24 cellular contexts compared by ENCODE assay signal in the genomic region with DNA sequence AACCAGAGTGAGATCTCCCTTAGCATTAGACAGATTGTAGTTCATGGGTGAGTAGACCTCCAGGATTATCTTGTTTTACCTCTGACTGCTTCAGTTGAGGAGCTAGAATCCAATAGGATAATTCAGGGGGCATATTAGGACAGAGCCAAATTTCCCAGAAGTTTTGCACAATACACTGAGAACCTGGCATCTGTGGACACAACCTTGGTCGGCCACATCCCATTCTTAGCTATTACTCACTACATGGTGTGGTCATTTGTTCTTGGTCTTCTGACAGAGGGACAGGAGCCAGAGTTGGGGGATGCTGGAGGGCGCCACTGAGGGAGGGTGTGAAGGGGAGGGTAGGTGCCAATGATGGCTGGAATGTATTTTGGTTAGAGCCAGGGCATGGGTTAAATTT.
"Had no signal": no experiment of that assay in that cellular context is flagged by ENCODE, and none has a peak within 500 bp of the region (broad histone marks: within the 10 kb centered on the region; RNA-seq: fewer than 3 reads in every experiment).

No MANE protein-coding gene starts in this region.

- ATAC-seq: activated CD8-positive, alpha-beta T cell treated with anti-CD3 and anti-CD28 coated beads for 36 hours; activated T-helper 17 cell treated with anti-CD3 and anti-CD28 coated beads, Interleukin-2, amount 50 U/mL, for 72 hours; effector memory CD8-positive, alpha-beta T cell; gastrocnemius medialis; left lung; upper lobe of right lung had no signal

- H3K9me3 ChIP-seq: esophagus squamous epithelium, gastrocnemius medialis, left lung, upper lobe of right lung had no signal

- H3K9me3 Mint-ChIP-seq: activated CD4-positive, alpha-beta T cell treated with anti-CD3 and anti-CD28 coated beads, Interleukin-2, amount 10 ng/mL, durations not matched to agents 24 days and 14 days; activated CD8-positive, alpha-beta T cell treated with anti-CD3 and anti-CD28 coated beads for 36 hours; activated T-helper 17 cell treated with anti-CD3 and anti-CD28 coated beads, Interleukin-2, amount 50 U/mL, for 72 hours had no signal

- FAIRE-seq: kidney had no signal

- H3K4me1 ChIP-seq: esophagus squamous epithelium, gastrocnemius medialis, left lung, stomach, upper lobe of right lung had no signal

- H3K27ac ChIP-seq: esophagus squamous epithelium, gastrocnemius medialis, left lung, skin epidermis, stomach, upper lobe of right lung had no signal

- DNase-seq: activated CD4-positive, alpha-beta T cell treated with anti-CD3 and anti-CD28 coated beads, Interleukin-2, amount 10 ng/mL, durations not matched to agents 24 days and 14 days; activated CD8-positive, alpha-beta T cell treated with anti-CD3 and anti-CD28 coated beads for 36 hours; activated naive CD4-positive, alpha-beta T cell treated with Interleukin-2 at 50 U/mL for 16 hours; activated naive CD8-positive, alpha-beta T cell treated with anti-CD3 and anti-CD28 coated beads, Interleukin-2, amount 10 ng/mL, durations not matched to agents 7 days and 5 days; activated T-cell treated with anti-CD3 and anti-CD28 coated beads, Interleukin-2, amount 50 U/mL, for 1 hour; anterior cingulate cortex; cerebellar nuclear complex; dermis blood vessel endothelial cell; effector memory CD8-positive, alpha-beta T cell; esophagus squamous epithelium; gastrocnemius medialis; head of caudate nucleus; kidney; left lung; mammary epithelial cell; occipital lobe; stimulated activated CD4-positive, alpha-beta T cell treated with anti-CD3 and anti-CD28 coated beads, Interleukin-15, amount 100 ng/mL, for 24 hours; stimulated activated CD4-positive, alpha-beta T cell treated with anti-CD3 and anti-CD28 coated beads, Interleukin-4, amount 100 ng/mL, for 1 hour; stomach; T-helper 1 cell; T-helper 9 cell; upper lobe of right lung had no signal

- H3K4me3 ChIP-seq: esophagus squamous epithelium, gastrocnemius medialis, left lung, skin epidermis, stomach, upper lobe of right lung had no signal

- H3K4me3 Mint-ChIP-seq: activated CD4-positive, alpha-beta T cell treated with anti-CD3 and anti-CD28 coated beads, Interleukin-2, amount 10 ng/mL, durations not matched to agents 24 days and 14 days; activated CD8-positive, alpha-beta T cell treated with anti-CD3 and anti-CD28 coated beads for 36 hours; activated naive CD8-positive, alpha-beta T cell treated with anti-CD3 and anti-CD28 coated beads, Interleukin-2, amount 10 ng/mL, durations not matched to agents 7 days and 5 days; activated T-helper 17 cell treated with anti-CD3 and anti-CD28 coated beads, Interleukin-2, amount 50 U/mL, for 72 hours; effector memory CD8-positive, alpha-beta T cell had no signal

- H3K27me3 ChIP-seq: esophagus squamous epithelium, gastrocnemius medialis, left lung, stomach, upper lobe of right lung had no signal

- H3K27me3 Mint-ChIP-seq: activated CD4-positive, alpha-beta T cell treated with anti-CD3 and anti-CD28 coated beads, Interleukin-2, amount 10 ng/mL, durations not matched to agents 24 days and 14 days; activated CD8-positive, alpha-beta T cell treated with anti-CD3 and anti-CD28 coated beads for 36 hours; activated T-helper 17 cell treated with anti-CD3 and anti-CD28 coated beads, Interleukin-2, amount 50 U/mL, for 72 hours; effector memory CD8-positive, alpha-beta T cell had no signal

- H3K36me3 Mint-ChIP-seq: activated naive CD8-positive, alpha-beta T cell treated with anti-CD3 and anti-CD28 coated beads, Interleukin-2, amount 10 ng/mL, durations not matched to agents 7 days and 5 days had no signal

- H3K36me3 ChIP-seq: gastrocnemius medialis, left lung, stomach, upper lobe of right lung had no signal

- H3K27ac Mint-ChIP-seq: activated CD4-positive, alpha-beta T cell treated with anti-CD3 and anti-CD28 coated beads, Interleukin-2, amount 10 ng/mL, durations not matched to agents 24 days and 14 days; activated CD8-positive, alpha-beta T cell treated with anti-CD3 and anti-CD28 coated beads for 36 hours; activated naive CD8-positive, alpha-beta T cell treated with anti-CD3 and anti-CD28 coated beads, Interleukin-2, amount 10 ng/mL, durations not matched to agents 7 days and 5 days; activated T-helper 17 cell treated with anti-CD3 and anti-CD28 coated beads, Interleukin-2, amount 50 U/mL, for 72 hours; effector memory CD8-positive, alpha-beta T cell had no signal

- H3K4me1 Mint-ChIP-seq: activated CD4-positive, alpha-beta T cell treated with anti-CD3 and anti-CD28 coated beads, Interleukin-2, amount 10 ng/mL, durations not matched to agents 24 days and 14 days; activated naive CD8-positive, alpha-beta T cell treated with anti-CD3 and anti-CD28 coated beads, Interleukin-2, amount 10 ng/mL, durations not matched to agents 7 days and 5 days; activated T-helper 17 cell treated with anti-CD3 and anti-CD28 coated beads, Interleukin-2, amount 50 U/mL, for 72 hours had no signal
